In the genomic region with DNA sequence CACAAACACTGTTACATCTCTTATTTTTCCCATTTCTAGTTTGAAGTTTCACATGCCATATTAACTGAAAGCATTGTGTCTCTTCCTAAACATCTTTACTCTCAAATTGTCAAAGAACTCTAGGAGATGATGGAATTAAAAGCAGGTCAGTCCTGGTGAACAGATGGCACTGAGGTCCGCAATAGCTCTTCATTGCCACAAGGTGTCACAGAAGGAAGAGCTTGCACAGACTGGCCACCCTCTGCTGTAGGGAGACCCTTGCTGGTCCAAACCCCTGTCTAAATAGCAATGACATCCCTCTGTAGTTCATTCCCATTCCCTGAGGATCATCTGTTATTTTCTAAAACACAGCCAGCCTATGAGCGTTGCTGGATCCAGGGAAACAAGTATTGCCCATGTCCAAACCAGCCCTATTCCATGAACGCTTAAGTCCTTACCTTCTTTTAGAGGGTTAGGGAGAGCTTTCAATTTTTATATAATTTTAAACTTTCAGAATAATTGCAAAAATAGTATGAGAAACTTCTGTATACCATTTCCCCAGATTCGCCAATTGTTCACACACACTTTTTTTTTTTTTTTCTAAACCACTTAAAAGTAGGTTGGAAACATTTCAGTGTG, we compare ENCODE assay signal across 7 cellular contexts. TPM values are rescaled to one million over a fixed set of nuclear protein-coding genes. Genes with fewer than 3 reads are reported as not detected.
DNase-seq lines count a peak whose midpoint lies in the region; ATAC-seq and TF ChIP-seq lines count a peak whose summit lies in the region.

No MANE protein-coding gene starts in this region.

- peak; percentile 81 for ATAC-seq in GM19372 (IDR thresholded peaks at IDR 0.05; ENCODE audit: low read depth, unreplicated experiment)
- ATAC-seq in HG03442 (IDR thresholded peaks at IDR 0.05; ENCODE audit: unreplicated experiment), result peak; percentile 80
- peak; percentile 83 for ATAC-seq in foreskin keratinocyte

- H3K27me3 ChIP-seq in Peyer's patch (no peaks in the 10 kb centered on the region), foreskin keratinocyte (no peaks in the 10 kb centered on the region), sigmoid colon (no peaks in the 10 kb centered on the region)

- H3K36me3 ChIP-seq in Peyer's patch (no peaks in the 10 kb centered on the region), sigmoid colon (no peaks in the 10 kb centered on the region)

- no peak for TF ChIP-seq EP300 in sigmoid colon (IDR thresholded peaks at IDR 0.05)

- no peaks in the 10 kb centered on the region for H3K4me1 Mint-ChIP-seq in activated T-cell treated with anti-CD3 and anti-CD28 coated beads, Interleukin-2, amount 50 U/mL, for 24 hours (ENCODE audit: low read depth)

- H3K27ac Mint-ChIP-seq in activated T-cell treated with anti-CD3 and anti-CD28 coated beads, Interleukin-2, amount 50 U/mL, for 24 hours, result no peak overlapping the region

- 91 to 93% methylated on average over 4 of the region's 4 CpGs for WGBS in sigmoid colon, 2 donors

- no peaks in the 10 kb centered on the region for H3K9me3 ChIP-seq in Peyer's patch
- H3K9me3 ChIP-seq in sigmoid colon, result no peaks in the 10 kb centered on the region

- H3K27ac ChIP-seq in Peyer's patch (no peak overlapping the region), foreskin keratinocyte (no peak overlapping the region), sigmoid colon (no peak overlapping the region)

- H3K36me3 Mint-ChIP-seq in activated T-cell treated with anti-CD3 and anti-CD28 coated beads, Interleukin-2, amount 50 U/mL, for 24 hours (ENCODE audit: low read depth), result no peaks in the 10 kb centered on the region

- H3K4me1 ChIP-seq in Peyer's patch, result no peaks in the 10 kb centered on the region
- no peaks in the 10 kb centered on the region for H3K4me1 ChIP-seq in foreskin keratinocyte
- no peaks in the 10 kb centered on the region for H3K4me1 ChIP-seq in sigmoid colon

- no peak for TF ChIP-seq POLR2A in Peyer's patch (IDR thresholded peaks at IDR 0.05)
- no peak for TF ChIP-seq POLR2A in sigmoid colon (IDR thresholded peaks at IDR 0.05)

- H3K9me3 Mint-ChIP-seq in activated T-cell treated with anti-CD3 and anti-CD28 coated beads, Interleukin-2, amount 50 U/mL, for 24 hours, result no peaks in the 10 kb centered on the region

- H3K27me3 Mint-ChIP-seq in activated T-cell treated with anti-CD3 and anti-CD28 coated beads, Interleukin-2, amount 50 U/mL, for 24 hours, result no peaks in the 10 kb centered on the region

- intact Hi-C loops in sigmoid colon (cut with DNase I), result no loop called here

- H3K4me3 ChIP-seq in Peyer's patch (no peak overlapping the region), sigmoid colon (no peak overlapping the region)

- DNase-seq in ELF-1 (ENCODE audit: low read depth, low spot score), result peak; percentile 47
- DNase-seq in Peyer's patch, result no peak
- DNase-seq in foreskin keratinocyte, result no peak
- no peak for DNase-seq in sigmoid colon
- DNase-seq in activated T-cell treated with anti-CD3 and anti-CD28 coated beads, Interleukin-2, amount 50 U/mL, for 24 hours, result no peak

- no peak overlapping the region for H3K4me3 Mint-ChIP-seq in activated T-cell treated with anti-CD3 and anti-CD28 coated beads, Interleukin-2, amount 50 U/mL, for 24 hours

- TF ChIP-seq CTCF in Peyer's patch (IDR thresholded peaks at IDR 0.05) (peak in 4 of 6 experiments; percentile 24 to 36 (median 30)), foreskin keratinocyte (conservative IDR thresholded peaks at IDR 0.05) (peak; percentile 52), sigmoid colon (IDR thresholded peaks at IDR 0.05) (peak in 2 of 4 experiments; percentile 9 to 27)

RNA-seq across cellular contexts. Expression of a gene that starts 10.1 kb away (rescaled TPM):
- 10 to 100 TPM; 29.6 to 49.5 (median 43.8) TPM for total RNA-seq in Peyer's patch
- 132 and 136 TPM in 2 replicates for total RNA-seq in foreskin keratinocyte
- 75.9 and 92.2 TPM in 2 replicates for polyA plus RNA-seq in foreskin keratinocyte
- total RNA-seq in sigmoid colon, result 10 to 100 TPM; 57.6 to 66.5 (median 64.7) TPM
- 10 to 100 TPM; 44.4 to 71.7 (median 56.9) TPM for polyA plus RNA-seq in sigmoid colon
